Comparison of ENCODE assay signal across 26 cellular contexts in the genomic region with DNA sequence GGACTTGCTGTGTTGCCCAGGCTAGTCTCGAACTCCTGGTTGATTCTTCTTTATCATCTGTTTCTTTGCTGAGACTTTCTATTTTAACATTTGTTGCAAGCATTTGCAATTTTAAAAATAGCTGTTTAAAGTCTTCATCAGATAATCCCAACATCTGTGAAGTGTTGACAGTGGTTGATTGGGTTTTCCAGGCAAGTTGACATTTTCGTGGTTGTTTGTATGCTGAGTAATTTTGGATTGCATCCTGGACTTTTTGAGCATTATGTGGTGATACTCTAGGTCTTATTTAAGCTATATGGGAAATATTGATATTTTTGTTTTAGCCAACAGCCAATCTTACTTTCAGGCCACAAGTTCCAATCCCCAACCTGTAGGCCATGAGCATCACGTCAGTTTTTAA. TPM values are rescaled to one million over a fixed set of nuclear protein-coding genes. Genes with fewer than 3 reads are reported as not detected.
"Had no signal": no experiment of that assay in that cellular context is flagged by ENCODE, and none has a peak within 500 bp of the region (broad histone marks: within the 10 kb centered on the region; RNA-seq: fewer than 3 reads in every experiment).

No MANE protein-coding gene starts in this region.

- H3K27ac Mint-ChIP-seq: brain; dendritic cell treated with granulocyte-macrophage colony-stimulating factor and Interleukin-4, amounts not matched to agents 40 ng/mL and 50 ng/mL, for 4 days; natural killer cell treated with Interleukin-12 subunit alpha and Interleukin-12 subunit beta and Interleukin-15 and Interleukin-18, amount 100 ng/mL, for 72 hours; type B pancreatic cell had no signal

- ATAC-seq: left lung; natural killer cell treated with Interleukin-12 subunit alpha and Interleukin-12 subunit beta and Interleukin-15 and Interleukin-18, amount 100 ng/mL, for 72 hours had no signal

- H3K4me1 ChIP-seq: left lung, prostate gland had no signal

- H3K27ac ChIP-seq: left lung, ovary, prostate gland, spleen, thoracic aorta had no signal

- H3K4me3 Mint-ChIP-seq: brain; dendritic cell treated with granulocyte-macrophage colony-stimulating factor and Interleukin-4, amounts not matched to agents 40 ng/mL and 50 ng/mL, for 4 days; natural killer cell treated with Interleukin-12 subunit alpha and Interleukin-12 subunit beta and Interleukin-15 and Interleukin-18, amount 100 ng/mL, for 72 hours; type B pancreatic cell had no signal

- H3K4me3 ChIP-seq: left lung, lung, ovary, prostate gland, spleen, thoracic aorta had no signal

- H3K9me3 ChIP-seq: prostate gland had no signal

- H3K36me3 ChIP-seq: ovary had no signal

- DNase-seq: activated effector memory CD4-positive, alpha-beta T cell treated with anti-CD3 and anti-CD28 coated beads, Interleukin-2, amount 50 U/mL, for 16 hours; activated naive CD4-positive, alpha-beta T cell treated with anti-CD3 and anti-CD28 coated beads, Interleukin-2, amount 50 U/mL, for 16 hours; activated T-cell treated with anti-CD3 and anti-CD28 coated beads, Interleukin-2, amount 50 U/mL, for 48 hours; aorta; effector CD8-positive, alpha-beta T cell; foreskin melanocyte; glutamatergic neuron; hippocampal formation; kidney glomerular epithelial cell; left lung; ovary; spleen; stimulated activated CD4-positive, alpha-beta T cell treated with anti-CD3 and anti-CD28 coated beads, Interleukin-4, amount 100 ng/mL, for 1 hour; stimulated activated naive CD4-positive, alpha-beta T cell treated with Interleukin-2 at 50 U/mL for 16 hours; T-helper 9 cell had no signal

- H3K4me1 Mint-ChIP-seq: brain had no signal

- H3K27me3 Mint-ChIP-seq: brain; dendritic cell treated with granulocyte-macrophage colony-stimulating factor and Interleukin-4, amounts not matched to agents 40 ng/mL and 50 ng/mL, for 4 days; natural killer cell treated with Interleukin-12 subunit alpha and Interleukin-12 subunit beta and Interleukin-15 and Interleukin-18, amount 100 ng/mL, for 72 hours; type B pancreatic cell had no signal

- H3K27me3 ChIP-seq: left lung, ovary, spleen had no signal

RNA-seq across cellular contexts. Expression of gene CIB3, which starts 49.5 kb away (rescaled TPM):
- total RNA-seq: aorta; cardiac septum; chondrocyte; left lung; lung; ovary; prostate gland; spleen; T-helper 1 cell treated with Interleukin-12 subunit alpha and Interleukin-12 subunit beta and Interleukin-4 antibody, amounts not matched to agents 30 ng/mL and 1 ng/mL, for 36 hours; thoracic aorta had no signal
- polyA plus RNA-seq: esophagus, ovary had no signal
